In genomic region chr2:105417789-105418475, GRCh38 we compare ENCODE assay signal across 1 cellular context.
TF ChIP-seq lines count a peak whose summit lies in the region.

No MANE protein-coding gene starts in this region.

TF ChIP-seq in K562, 482 proteins besides CTCF, POLR2A, EP300 and RAD21 (continued from another document and continues in another):
- TF ChIP-seq YY1 (IDR thresholded peaks at IDR 0.05; ENCODE audit: borderline replicate concordance in 1 of 3, control insufficient read depth in 1 of 3, extremely low read depth in 1 of 3, insufficient read depth in 3 of 3, insufficient read length in 1 of 3, insufficient replicate concordance in 2 of 3, low read depth in 1 of 3, low read length in 2 of 3) (peak in 1 of 3 experiments; percentile 40), CGGBP1 (CRISPR knock-in tag; IDR thresholded peaks at IDR 0.05) (no peak), ZNF174 (CRISPR knock-in tag; IDR thresholded peaks at IDR 0.05) (no peak), ZNF175 (CRISPR knock-in tag; IDR thresholded peaks at IDR 0.05; ENCODE audit: low read depth) (no peak), XRCC3 (IDR thresholded peaks at IDR 0.05) (no peak), ADNP (tag; IDR thresholded peaks at IDR 0.05) (no peak), CHD2 (IDR thresholded peaks at IDR 0.05; ENCODE audit: low read depth, low read length) (no peak), TCF7L2 (IDR thresholded peaks at IDR 0.05; ENCODE audit: low read depth, low read length) (no peak), RNF2 (IDR thresholded peaks at IDR 0.05) (peak; percentile 21; the same call in 1 of the 2 replicates), PYGO2 (tag; IDR thresholded peaks at IDR 0.05) (no peak), MTA1 (IDR thresholded peaks at IDR 0.05; ENCODE audit: borderline replicate concordance) (no peak), ZBTB9 (CRISPR knock-in tag; IDR thresholded peaks at IDR 0.05) (no peak), DPF2 (IDR thresholded peaks at IDR 0.05) (peak; percentile 69), ZNF280B (CRISPR knock-in tag; IDR thresholded peaks at IDR 0.05) (no peak), ZBTB5 (IDR thresholded peaks at IDR 0.05) (no peak), ELK3 (CRISPR knock-in tag; IDR thresholded peaks at IDR 0.05) (no peak), ZNF253 (CRISPR knock-in tag; conservative IDR thresholded peaks at IDR 0.05) (no peak), TEAD4 (IDR thresholded peaks at IDR 0.05; ENCODE audit: low read length) (peak; percentile 90), TEAD4 (CRISPR knock-in tag; IDR thresholded peaks at IDR 0.05; ENCODE audit: borderline replicate concordance) (no peak), TCF3 (CRISPR knock-in tag; IDR thresholded peaks at IDR 0.05) (peak; percentile 88), SNIP1 (IDR thresholded peaks at IDR 0.05; ENCODE audit: low read depth) (no peak), CAMTA2 (CRISPR knock-in tag; conservative IDR thresholded peaks at IDR 0.05) (no peak), ZNF3 (CRISPR knock-in tag; IDR thresholded peaks at IDR 0.05) (no peak), LCOR (CRISPR knock-in tag; IDR thresholded peaks at IDR 0.05) (no peak), POLR3A (IDR thresholded peaks at IDR 0.05; ENCODE audit: borderline replicate concordance, extremely low read depth, insufficient read depth, insufficient read length) (no peak), CREB3L1 (IDR thresholded peaks at IDR 0.05; ENCODE audit: borderline replicate concordance, low read depth) (no peak), TAF7 (tag; IDR thresholded peaks at IDR 0.05) (no peak), SAFB2 (IDR thresholded peaks at IDR 0.05; ENCODE audit: borderline replicate concordance, low read depth, low read length, severe bottlenecking) (no peak), CBFB (CRISPR knock-in tag; IDR thresholded peaks at IDR 0.05) (no peak), SIX5 (IDR thresholded peaks at IDR 0.05; ENCODE audit: borderline replicate concordance in 1 of 2, insufficient read depth in 1 of 2, low read depth in 1 of 2, low read length in 2 of 2) (no peak), MEF2D (tag; conservative IDR thresholded peaks at IDR 0.05; ENCODE audit: low read depth) (no peak), ZNF274 (IDR thresholded peaks at IDR 0.05; ENCODE audit: borderline replicate concordance, low read depth, low read length) (peak; percentile 57; the same call in 1 of the 2 replicates), RBM25 (IDR thresholded peaks at IDR 0.05; ENCODE audit: low read depth, low read length, severe bottlenecking) (peak; percentile 8), TSC22D4 (tag; IDR thresholded peaks at IDR 0.05) (no peak), PKNOX1 (IDR thresholded peaks at IDR 0.05) (no peak), ZMIZ1 (IDR thresholded peaks at IDR 0.05; ENCODE audit: low read depth in 2 of 2, low read length in 2 of 2) (no peak), ARID1B (IDR thresholded peaks at IDR 0.05) (peak; percentile 85), KLF6 (CRISPR knock-in tag; IDR thresholded peaks at IDR 0.05; ENCODE audit: borderline replicate concordance) (no peak), TAF1 (IDR thresholded peaks at IDR 0.05; ENCODE audit: control insufficient read depth, extremely low read depth, insufficient read depth, low read length, severe bottlenecking) (no peak), PHF20 (IDR thresholded peaks at IDR 0.05; ENCODE audit: partially characterized antibody) (no peak), LEF1 (IDR thresholded peaks at IDR 0.05) (no peak), ZNF407 (IDR thresholded peaks at IDR 0.05; ENCODE audit: low read depth) (no peak), GABPB1 (CRISPR knock-in tag; IDR thresholded peaks at IDR 0.05) (no peak), KAT7 (CRISPR knock-in tag; IDR thresholded peaks at IDR 0.05; ENCODE audit: borderline replicate concordance) (no peak)
